In genomic region chr13:99980201-99981114, GRCh38 we compare ENCODE assay signal across 1 cellular context.
TF ChIP-seq lines count a peak whose summit lies in the region.

No MANE protein-coding gene starts in this region.

TF ChIP-seq in WTC11, 78 proteins besides CTCF, POLR2A, EP300 and RAD21 (continued from another document and continues in another):
- TF ChIP-seq ZMAT4 (CRISPR knock-in tag; IDR thresholded peaks at IDR 0.05) (peak; percentile 70; the same call in 1 of the 2 replicates), IRF1 (CRISPR knock-in tag; IDR thresholded peaks at IDR 0.05) (no peak), NR2C2 (CRISPR knock-in tag; IDR thresholded peaks at IDR 0.05) (no peak), E2F1 (CRISPR knock-in tag; IDR thresholded peaks at IDR 0.05) (no peak), CDX4 (CRISPR knock-in tag; IDR thresholded peaks at IDR 0.05; ENCODE audit: borderline replicate concordance) (no peak), JAZF1 (CRISPR knock-in tag; IDR thresholded peaks at IDR 0.05) (no peak), ATF6 (CRISPR knock-in tag; IDR thresholded peaks at IDR 0.05) (no peak), ARID4B (CRISPR knock-in tag; IDR thresholded peaks at IDR 0.05; ENCODE audit: borderline replicate concordance) (peak; percentile 53; the same call in 1 of the 2 replicates), USF1 (CRISPR knock-in tag; IDR thresholded peaks at IDR 0.05) (no peak), E2F4 (CRISPR knock-in tag; IDR thresholded peaks at IDR 0.05; ENCODE audit: borderline replicate concordance, low read depth) (peak; percentile 2; the same call in 1 of the 2 replicates), GABPB1 (CRISPR knock-in tag; IDR thresholded peaks at IDR 0.05) (0 out of 2 replicates have a peak, but pooled peaks have one; percentile 17), ZNF281 (CRISPR knock-in tag; IDR thresholded peaks at IDR 0.05) (0 out of 2 replicates have a peak, but pooled peaks have one; percentile 32), E2F5 (CRISPR knock-in tag; IDR thresholded peaks at IDR 0.05) (peak; percentile 82; the same call in 1 of the 2 replicates), JUN (CRISPR knock-in tag; IDR thresholded peaks at IDR 0.05) (peak; percentile 73; the same call in 1 of the 2 replicates), AFF4 (CRISPR knock-in tag; IDR thresholded peaks at IDR 0.05; ENCODE audit: borderline replicate concordance) (0 out of 2 replicates have a peak, but pooled peaks have one; percentile 45), ZBTB43 (CRISPR knock-in tag; IDR thresholded peaks at IDR 0.05) (no peak), AR (CRISPR knock-in tag; IDR thresholded peaks at IDR 0.05) (no peak), FOXP1 (CRISPR knock-in tag; IDR thresholded peaks at IDR 0.05; ENCODE audit: borderline replicate concordance) (no peak), EMX1 (CRISPR knock-in tag; IDR thresholded peaks at IDR 0.05) (no peak), ZNF121 (CRISPR knock-in tag; IDR thresholded peaks at IDR 0.05) (no peak), ZNF671 (CRISPR knock-in tag; IDR thresholded peaks at IDR 0.05) (no peak), SOX15 (CRISPR knock-in tag; IDR thresholded peaks at IDR 0.05) (no peak)
